Comparison of ENCODE assay signal across 8 cellular contexts in the genomic region with DNA sequence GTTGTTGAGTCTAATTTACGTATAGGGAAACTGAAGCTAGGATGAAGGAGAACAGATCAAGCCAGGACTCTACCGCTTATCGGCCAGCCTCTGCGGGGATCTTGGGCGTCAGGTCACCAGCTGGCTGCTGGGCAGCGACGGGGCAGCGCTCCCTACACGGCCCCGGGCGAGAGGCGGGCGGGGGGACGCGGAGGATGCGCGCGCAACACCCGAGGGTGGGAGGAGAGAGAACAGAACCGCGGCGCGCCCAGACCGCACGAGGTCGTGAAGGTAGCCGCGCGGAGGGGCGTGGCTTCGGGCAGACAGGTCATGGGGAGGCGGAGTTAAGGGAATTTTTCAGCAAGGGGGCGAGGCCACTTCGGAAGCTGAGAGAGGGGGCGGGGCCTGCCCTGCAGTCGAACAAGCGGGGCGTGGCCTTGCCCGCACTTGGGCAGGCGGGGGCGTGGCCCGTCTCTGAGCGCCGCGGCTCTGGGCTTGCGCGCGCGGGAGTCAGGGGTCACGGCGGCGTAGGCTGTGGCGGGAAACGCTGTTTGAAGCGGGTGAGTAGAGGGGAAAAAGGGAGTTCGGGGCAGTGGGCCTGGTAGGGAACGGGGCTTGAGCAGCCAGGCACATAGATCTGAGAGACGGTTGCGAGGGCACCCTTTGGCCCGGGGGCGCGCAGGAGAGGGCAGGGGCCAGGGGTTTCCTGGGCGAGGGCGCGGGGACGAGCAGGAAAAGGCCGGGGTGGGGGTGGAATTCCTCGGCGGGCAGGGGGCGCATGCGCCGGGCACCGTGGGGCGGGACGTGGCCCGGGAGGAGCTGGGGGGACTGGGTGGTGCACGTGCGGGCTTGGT. TPM values are rescaled to one million over a fixed set of nuclear protein-coding genes. Genes with fewer than 3 reads are reported as not detected.
DNase-seq lines count a peak whose midpoint lies in the region; ATAC-seq and TF ChIP-seq lines count a peak whose summit lies in the region.

A gene (plus strand): TSS at position 496 of the 833 bp plus-strand sequence. CDS start 14,505 bp downstream, outside the sequence.

- no peaks in the 10 kb centered on the region for H3K9me3 ChIP-seq in H9 (ENCODE audit: control insufficient read depth, low read depth, low read length)
- no peaks in the 10 kb centered on the region for H3K9me3 ChIP-seq in MG63

- H2BK120ac ChIP-seq in H9 (ENCODE audit: low read depth, low read length, poor library complexity, severe bottlenecking), result no peak within 1 kb of the TSS

- H3K4me3 ChIP-seq in MG63 (peak within 1 kb of the TSS; percentile 78), fibroblast of the aortic adventitia (ENCODE audit: low read depth, low read length) (peak within 1 kb of the TSS; percentile 81)

- H3K36me3 ChIP-seq in MG63, result peaks cover 56% of the 10 kb centered on the region

- peaks cover 42 to 62% (median 52%) of the 10 kb centered on the region in 3 experiments for H3K36me3 Mint-ChIP-seq in H9 (ENCODE audit: insufficient read depth in 1 of 3, low read depth in 3 of 3)
- H3K36me3 Mint-ChIP-seq in nephron progenitor cell (ENCODE audit: low read depth), result peaks cover 44% of the 10 kb centered on the region

- H3T11ph ChIP-seq in H9 (ENCODE audit: low read length), result no peak within 1 kb of the TSS

- H2BK12ac ChIP-seq in H9 (ENCODE audit: insufficient read length, low read depth, low read length), result no peak within 1 kb of the TSS

- H3K4me3 Mint-ChIP-seq in H9, result peak within 1 kb of the TSS; percentile 94
- H3K4me3 Mint-ChIP-seq in nephron progenitor cell, result peak within 1 kb of the TSS; percentile 93
- peak within 1 kb of the TSS; percentile 94 to 100 for H3K4me3 Mint-ChIP-seq in stimulated activated naive CD8-positive, alpha-beta T cell treated with anti-CD3 and anti-CD28 coated beads, Interleukin-15, amount 100 ng/mL, for 72 hours

- H3K14ac ChIP-seq in H9 (ENCODE audit: insufficient read depth, low read length), result peak within 1 kb of the TSS; percentile 96

- H3K56ac ChIP-seq in H9 (ENCODE audit: insufficient read length, low read depth, low read length), result no peak within 1 kb of the TSS

- H3K27me3 ChIP-seq in H9 (ENCODE audit: insufficient read depth, low read length), result no peaks in the 10 kb centered on the region
- H3K27me3 ChIP-seq in MG63, result no peaks in the 10 kb centered on the region

- H2BK15ac ChIP-seq in H9 (ENCODE audit: low read depth, low read length), result no peak within 1 kb of the TSS

- TF ChIP-seq CTCF in H9 (conservative IDR thresholded peaks at IDR 0.05) (no peak), fibroblast of the aortic adventitia (IDR thresholded peaks at IDR 0.05; ENCODE audit: insufficient read depth, low read length) (no peak), nephron progenitor cell (IDR thresholded peaks at IDR 0.05) (no peak)

- H4K5ac ChIP-seq in H9 (ENCODE audit: insufficient read length, low read depth, low read length), result no peak within 1 kb of the TSS

- DNase-seq in ELF-1 (ENCODE audit: low read depth, low spot score), result peak; percentile 99
- peak; percentile 98 for DNase-seq in H9
- DNase-seq in MG63, result peak; percentile 96
- DNase-seq in SHP77 treated with DMSO at 0.1 percent for 48 hours (lab: John Stamatoyannopoulos, UW), result peak; percentile 95
- DNase-seq in activated effector memory CD4-positive, alpha-beta T cell treated with anti-CD3 and anti-CD28 coated beads, Interleukin-2, amount 50 U/mL, for 16 hours, result peak; percentile 99
- DNase-seq in fibroblast of the aortic adventitia (ENCODE audit: low read depth), result peak; percentile 95
- DNase-seq in nephron progenitor cell, result peak; percentile 100
- DNase-seq in stimulated activated naive CD8-positive, alpha-beta T cell treated with anti-CD3 and anti-CD28 coated beads, Interleukin-15, amount 100 ng/mL, for 72 hours, result peak; percentile 99

- H4K8ac ChIP-seq in H9 (replicated peaks; ENCODE audit: insufficient read length, low read depth, low read length), result no peak within 1 kb of the TSS

- no peak within 1 kb of the TSS for H3K27ac ChIP-seq in H9 (ENCODE audit: insufficient read length, low read depth, low read length)

- H3K4me1 ChIP-seq in H9 (ENCODE audit: insufficient read depth, low read length), result no peaks in the 10 kb centered on the region

- WGBS in H9 (ENCODE audit: extremely low coverage, insufficient read length, low lambda C conversion rate), result no CpG with 5 or more reads among the region's 78 CpGs

- peak within 1 kb of the TSS; percentile 99 for H3K4me2 ChIP-seq in H9 (ENCODE audit: insufficient read depth, insufficient read length, low read length)

- H2AK5ac ChIP-seq in H9 (ENCODE audit: insufficient read length, low read length), result no peak within 1 kb of the TSS

- peaks cover 14% of the 10 kb centered on the region for H3K23me2 ChIP-seq in H9 (ENCODE audit: insufficient read length, low read depth, low read length, poor library complexity, severe bottlenecking)

- H3K4me1 Mint-ChIP-seq in H9 (peaks cover 15 to 17% of the 10 kb centered on the region in 2 experiments), nephron progenitor cell (peaks cover 33% of the 10 kb centered on the region)
- H3K4me1 Mint-ChIP-seq in stimulated activated naive CD8-positive, alpha-beta T cell treated with anti-CD3 and anti-CD28 coated beads, Interleukin-15, amount 100 ng/mL, for 72 hours, result peaks cover 56% of the 10 kb centered on the region

- H3K18ac ChIP-seq in H9 (ENCODE audit: insufficient read length, low read depth, low read length), result peak within 1 kb of the TSS; percentile 95

- ATAC-seq in stimulated activated naive CD8-positive, alpha-beta T cell treated with anti-CD3 and anti-CD28 coated beads, Interleukin-15, amount 100 ng/mL, for 72 hours, result peak; percentile 92

- no peak within 1 kb of the TSS for H2BK5ac ChIP-seq in H9 (ENCODE audit: insufficient read length, low read length)

- no peak within 1 kb of the TSS for H2AFZ ChIP-seq in H9 (ENCODE audit: low read length)

- H3K9ac ChIP-seq in H9 (ENCODE audit: extremely low read depth, insufficient read length, low read length), result peak within 1 kb of the TSS; percentile 86

- no peak within 1 kb of the TSS for H3K4ac ChIP-seq in H9 (ENCODE audit: low read depth, low read length)

- no peaks in the 10 kb centered on the region; a peak in 2 of 5 replicates for H3K9me3 Mint-ChIP-seq in H9
- no peaks in the 10 kb centered on the region for H3K9me3 Mint-ChIP-seq in nephron progenitor cell
- no peaks in the 10 kb centered on the region for H3K9me3 Mint-ChIP-seq in stimulated activated naive CD8-positive, alpha-beta T cell treated with anti-CD3 and anti-CD28 coated beads, Interleukin-15, amount 100 ng/mL, for 72 hours

- no peaks in the 10 kb centered on the region for H4K20me1 ChIP-seq in H9 (ENCODE audit: control insufficient read depth, insufficient read depth, insufficient read length)

- no peak within 1 kb of the TSS for H3K23ac ChIP-seq in H9 (ENCODE audit: insufficient read length, low read depth, low read length)

- H3K27ac Mint-ChIP-seq in H9 (peak within 1 kb of the TSS; percentile 96 to 99 (median 99)), nephron progenitor cell (peak within 1 kb of the TSS; percentile 93)
- H3K27ac Mint-ChIP-seq in stimulated activated naive CD8-positive, alpha-beta T cell treated with anti-CD3 and anti-CD28 coated beads, Interleukin-15, amount 100 ng/mL, for 72 hours, result peak within 1 kb of the TSS; percentile 96 to 98

- no peak within 1 kb of the TSS for H4K91ac ChIP-seq in H9 (ENCODE audit: insufficient read length, low read depth, low read length)

- H3K79me1 ChIP-seq in H9 (ENCODE audit: insufficient read depth, low read depth, low read length, poor library complexity, severe bottlenecking), result peaks cover 8% of the 10 kb centered on the region

- peaks cover 12% of the 10 kb centered on the region; the same call in 1 of the 2 replicates for H3K79me2 ChIP-seq in H9 (ENCODE audit: insufficient read depth, low read length)

- no peak within 1 kb of the TSS for H2BK20ac ChIP-seq in H9 (ENCODE audit: low read depth, low read length, poor library complexity, severe bottlenecking)

- H3K27me3 Mint-ChIP-seq in H9 (ENCODE audit: low read depth) (no peaks in the 10 kb centered on the region; the same call in 1 of the 2 replicates), nephron progenitor cell (ENCODE audit: low read depth, poor library complexity) (no peaks in the 10 kb centered on the region)
- no peaks in the 10 kb centered on the region for H3K27me3 Mint-ChIP-seq in stimulated activated naive CD8-positive, alpha-beta T cell treated with anti-CD3 and anti-CD28 coated beads, Interleukin-15, amount 100 ng/mL, for 72 hours

RNA-seq across cellular contexts. Expression of the gene that starts here (rescaled TPM):
- 165 and 178 TPM in 2 replicates for total RNA-seq in H9 (2021)
- total RNA-seq in MG63 (2014; rRNA removed; shearing (Covaris generic); ENCODE audit: low replicate concordance), result 44.1 and 117 TPM in 2 replicates
- 8.8 and 29.3 TPM in 2 replicates for total RNA-seq in fibroblast of the aortic adventitia (ENCODE audit: low replicate concordance)
